Comparison of ENCODE assay signal across 8 cellular contexts in genomic region chr22:38705235-38706100, GRCh38. TPM values are rescaled to one million over a fixed set of nuclear protein-coding genes. Genes with fewer than 3 reads are reported as not detected.
DNase-seq lines count a peak whose midpoint lies in the region; ATAC-seq and TF ChIP-seq lines count a peak whose summit lies in the region.

GTPBP1 (plus strand) TSS chr22:38705944; CDS start chr22:38705956, 12 bp downstream.

- peak; percentile 86 for TF ChIP-seq POLR2A in GM10847 (IDR thresholded peaks at IDR 0.05; ENCODE audit: extremely low read depth, insufficient read length)

- WGBS in thymus = under 1% methylated on average over 55 of the region's 55 CpGs

- H4K20me1 ChIP-seq in SU-DHL-6 (ENCODE audit: low read depth, low read length) = peaks cover 5% of the 10 kb centered on the region; the same call in 1 of the 2 replicates

- peak within 1 kb of the TSS; percentile 95 for H3K27ac Mint-ChIP-seq in activated naive CD8-positive, alpha-beta T cell treated with anti-CD3 and anti-CD28 coated beads, Interleukin-2, amount 10 ng/mL, durations not matched to agents 7 days and 5 days
- H3K27ac Mint-ChIP-seq in osteocyte (ENCODE audit: unreplicated experiment) = peak within 1 kb of the TSS; percentile 94

- H3K9me3 Mint-ChIP-seq in activated naive CD8-positive, alpha-beta T cell treated with anti-CD3 and anti-CD28 coated beads, Interleukin-2, amount 10 ng/mL, durations not matched to agents 7 days and 5 days = no peaks in the 10 kb centered on the region
- no peaks in the 10 kb centered on the region for H3K9me3 Mint-ChIP-seq in osteocyte (ENCODE audit: unreplicated experiment)

- peaks cover 21% of the 10 kb centered on the region for H3K36me3 Mint-ChIP-seq in activated naive CD8-positive, alpha-beta T cell treated with anti-CD3 and anti-CD28 coated beads, Interleukin-2, amount 10 ng/mL, durations not matched to agents 7 days and 5 days
- H3K36me3 Mint-ChIP-seq in osteocyte (ENCODE audit: unreplicated experiment) = no peaks in the 10 kb centered on the region

- peak; percentile 70 for ATAC-seq in HG02678 (IDR thresholded peaks at IDR 0.05; ENCODE audit: unreplicated experiment)
- ATAC-seq in activated naive CD8-positive, alpha-beta T cell treated with anti-CD3 and anti-CD28 coated beads, Interleukin-2, amount 10 ng/mL, durations not matched to agents 7 days and 5 days (ENCODE audit: low read depth) = peak; percentile 83

- DNase-seq in NCI-H128 (lab: John Stamatoyannopoulos, UW; ENCODE audit: unreplicated experiment) (peak; percentile 100), head of caudate nucleus (peak; percentile 95 to 100 (median 99)), osteocyte (ENCODE audit: extremely low spot score, unreplicated experiment) (peak; percentile 99)
- peak; percentile 85 for DNase-seq in activated naive CD8-positive, alpha-beta T cell treated with anti-CD3 and anti-CD28 coated beads, Interleukin-2, amount 10 ng/mL, durations not matched to agents 7 days and 5 days

- TF ChIP-seq CTCF in SU-DHL-6 (IDR thresholded peaks at IDR 0.05; ENCODE audit: insufficient read depth, low read length, poor library complexity, severe bottlenecking) (no peak), osteocyte (IDR thresholded peaks at IDR 0.05) (peak; percentile 14)

- peak within 1 kb of the TSS; percentile 94 for H3K4me3 Mint-ChIP-seq in activated naive CD8-positive, alpha-beta T cell treated with anti-CD3 and anti-CD28 coated beads, Interleukin-2, amount 10 ng/mL, durations not matched to agents 7 days and 5 days
- H3K4me3 Mint-ChIP-seq in osteocyte (ENCODE audit: unreplicated experiment) = peak within 1 kb of the TSS; percentile 91

- peak within 1 kb of the TSS; percentile 66 for H2AFZ ChIP-seq in SU-DHL-6 (ENCODE audit: low read depth, low read length, severe bottlenecking)

- H3K4me2 ChIP-seq in SU-DHL-6 (ENCODE audit: low read depth, low read length, poor library complexity, severe bottlenecking) = peak within 1 kb of the TSS; percentile 80

- H3F3A ChIP-seq in SU-DHL-6 (ENCODE audit: insufficient read depth) = 0 out of 2 replicates have a peak, but pooled peaks cover 4% of the 10 kb centered on the region

- H3K9ac ChIP-seq in SU-DHL-6 (ENCODE audit: low read length) = peak within 1 kb of the TSS; percentile 83

- peaks cover 43% of the 10 kb centered on the region for H3K4me1 Mint-ChIP-seq in activated naive CD8-positive, alpha-beta T cell treated with anti-CD3 and anti-CD28 coated beads, Interleukin-2, amount 10 ng/mL, durations not matched to agents 7 days and 5 days
- H3K4me1 Mint-ChIP-seq in osteocyte (ENCODE audit: unreplicated experiment) = peaks cover 45% of the 10 kb centered on the region

- H3K27me3 Mint-ChIP-seq in activated naive CD8-positive, alpha-beta T cell treated with anti-CD3 and anti-CD28 coated beads, Interleukin-2, amount 10 ng/mL, durations not matched to agents 7 days and 5 days = no peaks in the 10 kb centered on the region
- H3K27me3 Mint-ChIP-seq in osteocyte (ENCODE audit: unreplicated experiment) = no peaks in the 10 kb centered on the region

- H3K9me3 ChIP-seq in SU-DHL-6 (ENCODE audit: insufficient read depth, low read length) (no peaks in the 10 kb centered on the region), thymus (ENCODE audit: control insufficient read depth) (no peaks in the 10 kb centered on the region)

- peak within 1 kb of the TSS; percentile 56 for H3K27ac ChIP-seq in SU-DHL-6 (ENCODE audit: low read depth, low read length)
- peak within 1 kb of the TSS; percentile 89 for H3K27ac ChIP-seq in thymus (ENCODE audit: low read depth)

- H3K27me3 ChIP-seq in SU-DHL-6 (ENCODE audit: low read length) (no peaks in the 10 kb centered on the region), thymus (ENCODE audit: control insufficient read depth, insufficient read depth) (no peaks in the 10 kb centered on the region)

- H3K79me2 ChIP-seq in SU-DHL-6 (ENCODE audit: insufficient read depth, low read length) = peaks cover 47% of the 10 kb centered on the region

- H3K9me2 ChIP-seq in SU-DHL-6 (replicated peaks; ENCODE audit: insufficient read depth, low read length) = no peaks in the 10 kb centered on the region

- intact Hi-C loops in head of caudate nucleus (cut with DNase I) = loop anchor here (5.0 kb wide), 1 partner anchor 47 kb away; no protein-coding TSS in a partner anchor

- peak within 1 kb of the TSS; percentile 82 for H3K4me3 ChIP-seq in SU-DHL-6 (ENCODE audit: insufficient read depth, low read length, poor library complexity, severe bottlenecking)
- peak within 1 kb of the TSS; percentile 93 for H3K4me3 ChIP-seq in thymus (ENCODE audit: low read length)

- H3K36me3 ChIP-seq in SU-DHL-6 (ENCODE audit: low read length) (no peaks in the 10 kb centered on the region), thymus (ENCODE audit: control insufficient read depth, insufficient read depth) (no peaks in the 10 kb centered on the region)

- POLR2A ChIA-PET in activated naive CD8-positive, alpha-beta T cell treated with anti-CD3 and anti-CD28 coated beads, Interleukin-2, amount 10 ng/mL, durations not matched to agents 7 days and 5 days (lab: Charles Lee) = interaction anchor here (0.6 to 3.6 kb wide), 15 partner anchors 8 to 614 kb away, joined by 3 to 26 read pairs (median 3); partner anchors contain the start of genes RPL3 and TOMM22

- H3K4me1 ChIP-seq in thymus (ENCODE audit: control insufficient read depth, insufficient read depth, low read length) = peaks cover 25% of the 10 kb centered on the region

RNA-seq across cellular contexts. Expression of gene GTPBP1, which starts in this region (rescaled TPM):
- 10 to 100 TPM; 98.6 TPM for total RNA-seq in activated naive CD8-positive, alpha-beta T cell treated with anti-CD3 and anti-CD28 coated beads, Interleukin-2, amount 10 ng/mL, durations not matched to agents 7 days and 5 days
- 67.4 and 68.8 TPM in 2 replicates for total RNA-seq in osteocyte
- 16.2 TPM for polyA plus RNA-seq in thymus

Comparison
In these comparisons a context has a peak if more than half of its experiments do, and no peak if none do; other contexts are left out.
1. Peak in every context shown above with its lines: DNase-seq, ATAC-seq, H3K4me3 ChIP-seq and H3K27ac ChIP-seq.